Comparison of ENCODE assay signal across 8 cellular contexts in the genomic region with DNA sequence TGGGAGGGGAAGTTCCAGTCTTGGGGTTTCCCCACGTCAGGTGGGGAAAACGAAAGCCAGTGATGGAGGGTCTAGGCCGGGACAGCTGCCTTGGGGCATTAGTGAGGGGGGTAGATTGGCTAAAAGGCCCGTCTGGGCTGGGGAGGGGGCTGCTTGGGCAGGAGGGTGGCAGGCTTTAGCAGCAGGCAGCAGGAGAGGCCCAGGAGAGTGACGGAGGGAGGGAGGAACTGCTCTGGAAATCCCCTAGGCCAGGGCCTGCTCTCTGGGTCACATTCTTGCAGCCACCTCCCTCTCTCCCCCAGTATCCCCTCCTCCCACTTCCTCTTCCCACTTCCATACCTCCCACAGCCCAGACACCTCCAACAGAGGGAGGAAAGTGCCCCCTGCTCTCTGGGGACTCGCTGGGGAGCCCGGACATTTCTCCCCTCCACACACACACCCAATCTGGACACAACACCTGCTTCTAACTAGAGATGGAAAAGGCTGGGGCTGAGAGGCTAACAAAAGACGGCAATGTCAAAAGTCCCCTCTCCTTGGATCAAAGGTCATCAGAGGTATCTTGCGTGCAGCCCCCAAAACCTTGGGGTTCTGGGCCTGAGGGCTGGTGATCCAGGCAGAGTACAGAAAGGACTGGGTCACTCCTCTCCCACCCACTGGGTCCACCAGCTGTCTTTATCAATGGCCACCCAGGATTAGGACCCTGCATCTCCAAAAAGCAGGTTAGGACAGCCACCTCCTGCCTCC. TPM values are rescaled to one million over a fixed set of nuclear protein-coding genes. Genes with fewer than 3 reads are reported as not detected.
A peak's percentile ranks its signal among the peaks of the same experiment; 100 is the strongest.
DNase-seq lines count a peak whose midpoint lies in the region; ATAC-seq and TF ChIP-seq lines count a peak whose summit lies in the region.

No MANE protein-coding gene starts in this region.

- peak overlapping the region; percentile 69 for H3K27ac ChIP-seq in KOPT-K1 (ENCODE audit: low read depth, low read length, poor library complexity, severe bottlenecking)

- peak overlapping the region; percentile 48 to 94 (median 72) for H3K27ac Mint-ChIP-seq in brain
- H3K27ac Mint-ChIP-seq in memory B cell = peak overlapping the region; percentile 100

- H3K4me3 Mint-ChIP-seq in brain (peak overlapping the region; percentile 95 to 98 (median 97)), memory B cell (peak overlapping the region; percentile 100)

- H3K4me1 Mint-ChIP-seq in brain (peaks cover 62% of the 10 kb centered on the region), memory B cell (peaks cover 46% of the 10 kb centered on the region)

- ATAC-seq in memory B cell (ENCODE audit: low read depth) = peak; percentile 30

- TF ChIP-seq CTCF in brain (conservative IDR thresholded peaks at IDR 0.05) = no peak

- H3K27me3 Mint-ChIP-seq in brain (peaks cover 5% of the 10 kb centered on the region), memory B cell (no peaks in the 10 kb centered on the region)

- H3K9me3 ChIP-seq in KOPT-K1 (ENCODE audit: insufficient read depth, low read length, poor library complexity, severe bottlenecking) = no peaks in the 10 kb centered on the region

- H3K9me3 Mint-ChIP-seq in brain (no peaks in the 10 kb centered on the region), memory B cell (no peaks in the 10 kb centered on the region)

- peaks cover 39% of the 10 kb centered on the region for H3K36me3 ChIP-seq in KOPT-K1 (ENCODE audit: insufficient read depth, low read length)

- H3K36me3 Mint-ChIP-seq in brain = no peaks in the 10 kb centered on the region
- H3K36me3 Mint-ChIP-seq in memory B cell = peaks cover 11% of the 10 kb centered on the region

- peak; percentile 68 for DNase-seq in ELR (ENCODE audit: low read depth)
- DNase-seq in memory B cell (ENCODE audit: low spot score in 2 of 2) = peak in 1 of 2 donors; percentile 63
- DNase-seq in inferior parietal cortex (ENCODE audit: extremely low spot score) = no peak
- DNase-seq in DMS 273 treated with DMSO at 0.1 percent for 48 hours (lab: John Stamatoyannopoulos, UW) = no peak
- no peak for DNase-seq in NCI-H1930 (lab: John Stamatoyannopoulos, UW)
- DNase-seq in superior temporal gyrus (ENCODE audit: extremely low spot score) = no peak

RNA-seq across cellular contexts. Expression of a gene that starts 1.8 kb away (rescaled TPM):
- polyA plus RNA-seq in brain (ENCODE audit: insufficient read depth, low read depth, low replicate concordance) = 10.8 TPM

RNA-seq across cellular contexts. Expression of a gene that starts 6.2 kb away (rescaled TPM):
- 68.7 TPM for polyA plus RNA-seq in brain (ENCODE audit: insufficient read depth, low read depth, low replicate concordance)

RNA-seq across cellular contexts. Expression of a gene that starts 6.7 kb away (rescaled TPM):
- 45.5 TPM for polyA plus RNA-seq in brain (ENCODE audit: insufficient read depth, low read depth, low replicate concordance)

RNA-seq across cellular contexts. Expression of a gene that starts 16.6 kb away (rescaled TPM):
- polyA plus RNA-seq in brain (ENCODE audit: insufficient read depth, low read depth, low replicate concordance) = 1,424 TPM

RNA-seq across cellular contexts. Expression of a gene that starts 40.1 kb away (rescaled TPM):
- polyA plus RNA-seq in brain (ENCODE audit: insufficient read depth, low read depth, low replicate concordance) = 35.6 TPM
